Comparison of ENCODE assay signal across 1 cellular context in genomic region chr6:53357576-53358343, GRCh38.
TF ChIP-seq lines count a peak whose summit lies in the region.

No MANE protein-coding gene starts in this region.

TF ChIP-seq in HepG2, 621 proteins besides CTCF, POLR2A, EP300 and RAD21 (continued from another document and continues in another):
- TF ChIP-seq PRDM10 (CRISPR knock-in tag; IDR thresholded peaks at IDR 0.05; ENCODE audit: low read depth) (no peak), ZFP62 (CRISPR knock-in tag; IDR thresholded peaks at IDR 0.05) (no peak), DRAP1 (CRISPR knock-in tag; IDR thresholded peaks at IDR 0.05) (no peak), ZNF503 (CRISPR knock-in tag; IDR thresholded peaks at IDR 0.05) (peak; percentile 83), ZNF782 (CRISPR knock-in tag; IDR thresholded peaks at IDR 0.05; ENCODE audit: borderline replicate concordance) (no peak), ZNF33B (CRISPR knock-in tag; IDR thresholded peaks at IDR 0.05) (no peak), KLF16 (CRISPR knock-in tag; IDR thresholded peaks at IDR 0.05) (no peak), HHEX (CRISPR knock-in tag; IDR thresholded peaks at IDR 0.05) (peak; percentile 73), PRMT3 (CRISPR knock-in tag; IDR thresholded peaks at IDR 0.05; ENCODE audit: borderline replicate concordance, low read depth) (no peak), ZNF230 (CRISPR knock-in tag; IDR thresholded peaks at IDR 0.05) (no peak), TFE3 (CRISPR knock-in tag; IDR thresholded peaks at IDR 0.05) (peak; percentile 58; the same call in 1 of the 2 replicates), HOMEZ (CRISPR knock-in tag; IDR thresholded peaks at IDR 0.05; ENCODE audit: low read depth) (no peak), GATA4 (IDR thresholded peaks at IDR 0.05; ENCODE audit: borderline replicate concordance, low read depth) (peak; percentile 90), TMF1 (CRISPR knock-in tag; IDR thresholded peaks at IDR 0.05; ENCODE audit: low read depth) (no peak), MIER2 (CRISPR knock-in tag; IDR thresholded peaks at IDR 0.05) (no peak), ZNF337 (CRISPR knock-in tag; IDR thresholded peaks at IDR 0.05; ENCODE audit: borderline replicate concordance, low read depth) (no peak), SIX1 (CRISPR knock-in tag; IDR thresholded peaks at IDR 0.05; ENCODE audit: borderline replicate concordance) (peak; percentile 92), GPN1 (CRISPR knock-in tag; IDR thresholded peaks at IDR 0.05; ENCODE audit: borderline replicate concordance) (no peak), ZHX1 (CRISPR knock-in tag; IDR thresholded peaks at IDR 0.05; ENCODE audit: low read depth) (no peak), STAT5B (CRISPR knock-in tag; IDR thresholded peaks at IDR 0.05) (no peak), ZFY (CRISPR knock-in tag; IDR thresholded peaks at IDR 0.05) (no peak), E2F2 (CRISPR knock-in tag; IDR thresholded peaks at IDR 0.05; ENCODE audit: borderline replicate concordance) (no peak), ZBTB43 (CRISPR knock-in tag; conservative IDR thresholded peaks at IDR 0.05) (no peak), ZBTB26 (CRISPR knock-in tag; IDR thresholded peaks at IDR 0.05; ENCODE audit: borderline replicate concordance) (no peak), ZBTB10 (CRISPR knock-in tag; IDR thresholded peaks at IDR 0.05; ENCODE audit: borderline replicate concordance) (no peak), DMTF1 (CRISPR knock-in tag; IDR thresholded peaks at IDR 0.05) (no peak), ISL2 (CRISPR knock-in tag; IDR thresholded peaks at IDR 0.05) (peak; percentile 52; the same call in 1 of the 2 replicates), ZSCAN22 (CRISPR knock-in tag; IDR thresholded peaks at IDR 0.05) (no peak), USF2 (IDR thresholded peaks at IDR 0.05; ENCODE audit: low read depth, low read length) (no peak), USF2 (CRISPR knock-in tag; IDR thresholded peaks at IDR 0.05; ENCODE audit: borderline replicate concordance) (no peak), HNF4A (CRISPR knock-in tag; IDR thresholded peaks at IDR 0.05) (no peak)
